In the genomic region with DNA sequence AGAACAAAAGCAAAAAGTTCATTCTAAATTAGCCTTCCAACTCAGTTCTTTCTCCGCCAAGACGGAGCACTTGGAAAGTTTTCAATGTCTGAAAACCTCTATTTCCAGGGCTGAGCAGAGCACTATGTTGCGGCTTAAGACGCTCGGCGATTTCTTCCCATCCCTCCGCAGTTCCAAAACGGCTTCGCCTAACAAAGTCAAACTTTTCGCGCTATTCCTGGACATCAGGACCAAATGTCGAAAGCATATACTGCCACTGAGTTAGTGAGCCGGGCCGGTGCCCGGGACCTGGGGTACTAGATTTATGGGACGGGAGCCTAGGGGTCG, we compare ENCODE assay signal across 8 cellular contexts. TPM values are rescaled to one million over a fixed set of nuclear protein-coding genes. Genes with fewer than 3 reads are reported as not detected.
DNase-seq lines count a peak whose midpoint lies in the region; ATAC-seq, FAIRE-seq and TF ChIP-seq lines count a peak whose summit lies in the region.

No MANE protein-coding gene starts in this region.

- WGBS in esophagus, 2 donors: 2 to 4% methylated on average over 17 of the region's 17 CpGs

- peak overlapping the region; percentile 64 for H3K4me3 ChIP-seq in RWPE2 (ENCODE audit: severe bottlenecking)
- H3K4me3 ChIP-seq in esophagus (ENCODE audit: low read depth in 1 of 2, low read length in 2 of 2): peak overlapping the region; percentile 83 to 96

- DNase-seq in stimulated activated CD4-positive, alpha-beta T cell treated with anti-CD3 and anti-CD28 coated beads, TNF-alpha, amount 100 ng/mL, for 48 hours (ENCODE audit: low read depth in 3 of 3): peak in 2 of 3 donors; percentile 7 to 27
- DNase-seq in stimulated activated CD4-positive, alpha-beta T cell treated with anti-CD3 and anti-CD28 coated beads, Interleukin-2, amount 100 ng/mL, for 24 hours: no peak
- DNase-seq in RWPE2 (ENCODE audit: low spot score): no peak
- no peak for DNase-seq in natural killer cell treated with Interleukin-12 subunit alpha and Interleukin-12 subunit beta and Interleukin-15 and Interleukin-18, amount 100 ng/mL, for 72 hours (ENCODE audit: low spot score)
- no peak for DNase-seq in NCI-H446 (lab: John Stamatoyannopoulos, UW)
- no peak for DNase-seq in H54 (ENCODE audit: insufficient read length, low spot score)

- H3K27ac Mint-ChIP-seq in natural killer cell treated with Interleukin-12 subunit alpha and Interleukin-12 subunit beta and Interleukin-15 and Interleukin-18, amount 100 ng/mL, for 72 hours: peak overlapping the region; percentile 93 to 98

- no peak for TF ChIP-seq CTCF in RWPE2 (IDR thresholded peaks at IDR 0.05; ENCODE audit: poor library complexity, severe bottlenecking)

- peak overlapping the region; percentile 89 for H3K4me3 Mint-ChIP-seq in natural killer cell treated with Interleukin-12 subunit alpha and Interleukin-12 subunit beta and Interleukin-15 and Interleukin-18, amount 100 ng/mL, for 72 hours

- H3K27ac ChIP-seq in RWPE2 (ENCODE audit: poor library complexity, severe bottlenecking): peak overlapping the region; percentile 43
- H3K27ac ChIP-seq in esophagus (ENCODE audit: low read depth in 2 of 2, low read length in 1 of 2): peak overlapping the region; percentile 95 to 99

- no peaks in the 10 kb centered on the region for H3K9me3 ChIP-seq in RWPE2 (ENCODE audit: severe bottlenecking)
- no peaks in the 10 kb centered on the region for H3K9me3 ChIP-seq in esophagus (ENCODE audit: control insufficient read depth in 2 of 2, insufficient read depth in 1 of 2, low read depth in 1 of 2, low read length in 1 of 2)

- no peaks in the 10 kb centered on the region for H3K27me3 ChIP-seq in RWPE2 (ENCODE audit: insufficient read depth, poor library complexity, severe bottlenecking)
- no peaks in the 10 kb centered on the region for H3K27me3 ChIP-seq in esophagus (ENCODE audit: control insufficient read depth in 1 of 2, insufficient read depth in 2 of 2, low read length in 2 of 2)

- peaks cover 32 to 58% of the 10 kb centered on the region in 2 donors for H3K4me1 Mint-ChIP-seq in natural killer cell treated with Interleukin-12 subunit alpha and Interleukin-12 subunit beta and Interleukin-15 and Interleukin-18, amount 100 ng/mL, for 72 hours (ENCODE audit: low read depth in 2 of 2)

- no peak for TF ChIP-seq POLR2A in H54 (IDR thresholded peaks at IDR 0.05; ENCODE audit: low read depth, low read length)

- H3K4me1 ChIP-seq in RWPE2 (ENCODE audit: insufficient read depth, poor library complexity, severe bottlenecking) (no peaks in the 10 kb centered on the region), esophagus (ENCODE audit: control insufficient read depth in 2 of 2, insufficient read depth in 2 of 2, low read length in 1 of 2) (peaks cover 0 to 2% of the 10 kb centered on the region in 2 donors)

- H3K36me3 ChIP-seq in RWPE2 (ENCODE audit: low read depth) (no peaks in the 10 kb centered on the region), esophagus (ENCODE audit: control insufficient read depth in 2 of 2, insufficient read depth in 2 of 2, low read length in 1 of 2) (no peaks in the 10 kb centered on the region)

- no peak for FAIRE-seq in H54 (lab: Jason Lieb, UNC)

- ATAC-seq in RWPE2 (ENCODE audit: low read depth): peak; percentile 27; the same call in 1 of the 3 replicates
- peak in 1 of 2 donors; percentile 0 for ATAC-seq in natural killer cell treated with Interleukin-12 subunit alpha and Interleukin-12 subunit beta and Interleukin-15 and Interleukin-18, amount 100 ng/mL, for 72 hours
- ATAC-seq in GM19467 (IDR thresholded peaks at IDR 0.05; ENCODE audit: unreplicated experiment): no peak

- no peaks in the 10 kb centered on the region for H3K27me3 Mint-ChIP-seq in natural killer cell treated with Interleukin-12 subunit alpha and Interleukin-12 subunit beta and Interleukin-15 and Interleukin-18, amount 100 ng/mL, for 72 hours

- H3K9me3 Mint-ChIP-seq in natural killer cell treated with Interleukin-12 subunit alpha and Interleukin-12 subunit beta and Interleukin-15 and Interleukin-18, amount 100 ng/mL, for 72 hours: peaks cover 4% of the 10 kb centered on the region

- no peaks in the 10 kb centered on the region for H3K36me3 Mint-ChIP-seq in natural killer cell treated with Interleukin-12 subunit alpha and Interleukin-12 subunit beta and Interleukin-15 and Interleukin-18, amount 100 ng/mL, for 72 hours

RNA-seq across cellular contexts. Expression of a gene that starts 0.8 kb away (rescaled TPM):
- 10 to 100 TPM in 1 of 2 donors, 1 to 10 TPM in 1; 8.7 to 15.0 TPM for polyA plus RNA-seq in esophagus
- total RNA-seq in natural killer cell treated with Interleukin-12 subunit alpha and Interleukin-12 subunit beta and Interleukin-15 and Interleukin-18, amount 100 ng/mL, for 72 hours: 10 to 100 TPM; 29.8 to 31.2 TPM

Comparison
In these comparisons a context has a peak if more than half of its experiments do, and no peak if none do; other contexts are left out.
1. DNase-seq: peak in stimulated activated CD4-positive, alpha-beta T cell treated with anti-CD3 and anti-CD28 coated beads, TNF-alpha, amount 100 ng/mL, for 48 hours (2 of 3); none in stimulated activated CD4-positive, alpha-beta T cell treated with anti-CD3 and anti-CD28 coated beads, Interleukin-2, amount 100 ng/mL, for 24 hours (0 of 2), RWPE2 (single experiment), natural killer cell treated with Interleukin-12 subunit alpha and Interleukin-12 subunit beta and Interleukin-15 and Interleukin-18, amount 100 ng/mL, for 72 hours (single experiment), NCI-H446 (0 of 2) and H54 (single experiment).